1 cellular context compared by ENCODE assay signal in the genomic region with DNA sequence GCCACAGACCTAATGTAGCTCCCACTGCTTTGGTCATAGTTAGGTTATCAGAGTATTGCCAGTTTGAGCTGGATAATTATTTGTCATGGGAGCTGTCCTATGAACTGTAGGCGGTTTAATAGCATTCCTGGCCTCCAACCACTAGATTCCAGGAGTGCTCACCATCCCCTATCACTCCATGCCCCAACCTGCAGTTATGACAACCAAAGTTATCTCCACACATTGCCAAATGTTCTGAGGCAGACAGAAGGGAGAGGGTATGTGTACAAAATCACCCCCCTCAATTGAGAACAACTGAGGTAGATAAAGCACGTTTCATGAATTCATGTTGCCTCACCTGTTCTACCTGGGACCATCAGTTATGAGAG.
TF ChIP-seq lines count a peak whose summit lies in the region.

No MANE protein-coding gene starts in this region.

TF ChIP-seq in H1, 55 proteins besides CTCF, POLR2A, EP300 and RAD21:
- TF ChIP-seq EGR1 (IDR thresholded peaks at IDR 0.05; ENCODE audit: borderline replicate concordance, low read depth, low read length): no peak
- TF ChIP-seq, protein P1, sequence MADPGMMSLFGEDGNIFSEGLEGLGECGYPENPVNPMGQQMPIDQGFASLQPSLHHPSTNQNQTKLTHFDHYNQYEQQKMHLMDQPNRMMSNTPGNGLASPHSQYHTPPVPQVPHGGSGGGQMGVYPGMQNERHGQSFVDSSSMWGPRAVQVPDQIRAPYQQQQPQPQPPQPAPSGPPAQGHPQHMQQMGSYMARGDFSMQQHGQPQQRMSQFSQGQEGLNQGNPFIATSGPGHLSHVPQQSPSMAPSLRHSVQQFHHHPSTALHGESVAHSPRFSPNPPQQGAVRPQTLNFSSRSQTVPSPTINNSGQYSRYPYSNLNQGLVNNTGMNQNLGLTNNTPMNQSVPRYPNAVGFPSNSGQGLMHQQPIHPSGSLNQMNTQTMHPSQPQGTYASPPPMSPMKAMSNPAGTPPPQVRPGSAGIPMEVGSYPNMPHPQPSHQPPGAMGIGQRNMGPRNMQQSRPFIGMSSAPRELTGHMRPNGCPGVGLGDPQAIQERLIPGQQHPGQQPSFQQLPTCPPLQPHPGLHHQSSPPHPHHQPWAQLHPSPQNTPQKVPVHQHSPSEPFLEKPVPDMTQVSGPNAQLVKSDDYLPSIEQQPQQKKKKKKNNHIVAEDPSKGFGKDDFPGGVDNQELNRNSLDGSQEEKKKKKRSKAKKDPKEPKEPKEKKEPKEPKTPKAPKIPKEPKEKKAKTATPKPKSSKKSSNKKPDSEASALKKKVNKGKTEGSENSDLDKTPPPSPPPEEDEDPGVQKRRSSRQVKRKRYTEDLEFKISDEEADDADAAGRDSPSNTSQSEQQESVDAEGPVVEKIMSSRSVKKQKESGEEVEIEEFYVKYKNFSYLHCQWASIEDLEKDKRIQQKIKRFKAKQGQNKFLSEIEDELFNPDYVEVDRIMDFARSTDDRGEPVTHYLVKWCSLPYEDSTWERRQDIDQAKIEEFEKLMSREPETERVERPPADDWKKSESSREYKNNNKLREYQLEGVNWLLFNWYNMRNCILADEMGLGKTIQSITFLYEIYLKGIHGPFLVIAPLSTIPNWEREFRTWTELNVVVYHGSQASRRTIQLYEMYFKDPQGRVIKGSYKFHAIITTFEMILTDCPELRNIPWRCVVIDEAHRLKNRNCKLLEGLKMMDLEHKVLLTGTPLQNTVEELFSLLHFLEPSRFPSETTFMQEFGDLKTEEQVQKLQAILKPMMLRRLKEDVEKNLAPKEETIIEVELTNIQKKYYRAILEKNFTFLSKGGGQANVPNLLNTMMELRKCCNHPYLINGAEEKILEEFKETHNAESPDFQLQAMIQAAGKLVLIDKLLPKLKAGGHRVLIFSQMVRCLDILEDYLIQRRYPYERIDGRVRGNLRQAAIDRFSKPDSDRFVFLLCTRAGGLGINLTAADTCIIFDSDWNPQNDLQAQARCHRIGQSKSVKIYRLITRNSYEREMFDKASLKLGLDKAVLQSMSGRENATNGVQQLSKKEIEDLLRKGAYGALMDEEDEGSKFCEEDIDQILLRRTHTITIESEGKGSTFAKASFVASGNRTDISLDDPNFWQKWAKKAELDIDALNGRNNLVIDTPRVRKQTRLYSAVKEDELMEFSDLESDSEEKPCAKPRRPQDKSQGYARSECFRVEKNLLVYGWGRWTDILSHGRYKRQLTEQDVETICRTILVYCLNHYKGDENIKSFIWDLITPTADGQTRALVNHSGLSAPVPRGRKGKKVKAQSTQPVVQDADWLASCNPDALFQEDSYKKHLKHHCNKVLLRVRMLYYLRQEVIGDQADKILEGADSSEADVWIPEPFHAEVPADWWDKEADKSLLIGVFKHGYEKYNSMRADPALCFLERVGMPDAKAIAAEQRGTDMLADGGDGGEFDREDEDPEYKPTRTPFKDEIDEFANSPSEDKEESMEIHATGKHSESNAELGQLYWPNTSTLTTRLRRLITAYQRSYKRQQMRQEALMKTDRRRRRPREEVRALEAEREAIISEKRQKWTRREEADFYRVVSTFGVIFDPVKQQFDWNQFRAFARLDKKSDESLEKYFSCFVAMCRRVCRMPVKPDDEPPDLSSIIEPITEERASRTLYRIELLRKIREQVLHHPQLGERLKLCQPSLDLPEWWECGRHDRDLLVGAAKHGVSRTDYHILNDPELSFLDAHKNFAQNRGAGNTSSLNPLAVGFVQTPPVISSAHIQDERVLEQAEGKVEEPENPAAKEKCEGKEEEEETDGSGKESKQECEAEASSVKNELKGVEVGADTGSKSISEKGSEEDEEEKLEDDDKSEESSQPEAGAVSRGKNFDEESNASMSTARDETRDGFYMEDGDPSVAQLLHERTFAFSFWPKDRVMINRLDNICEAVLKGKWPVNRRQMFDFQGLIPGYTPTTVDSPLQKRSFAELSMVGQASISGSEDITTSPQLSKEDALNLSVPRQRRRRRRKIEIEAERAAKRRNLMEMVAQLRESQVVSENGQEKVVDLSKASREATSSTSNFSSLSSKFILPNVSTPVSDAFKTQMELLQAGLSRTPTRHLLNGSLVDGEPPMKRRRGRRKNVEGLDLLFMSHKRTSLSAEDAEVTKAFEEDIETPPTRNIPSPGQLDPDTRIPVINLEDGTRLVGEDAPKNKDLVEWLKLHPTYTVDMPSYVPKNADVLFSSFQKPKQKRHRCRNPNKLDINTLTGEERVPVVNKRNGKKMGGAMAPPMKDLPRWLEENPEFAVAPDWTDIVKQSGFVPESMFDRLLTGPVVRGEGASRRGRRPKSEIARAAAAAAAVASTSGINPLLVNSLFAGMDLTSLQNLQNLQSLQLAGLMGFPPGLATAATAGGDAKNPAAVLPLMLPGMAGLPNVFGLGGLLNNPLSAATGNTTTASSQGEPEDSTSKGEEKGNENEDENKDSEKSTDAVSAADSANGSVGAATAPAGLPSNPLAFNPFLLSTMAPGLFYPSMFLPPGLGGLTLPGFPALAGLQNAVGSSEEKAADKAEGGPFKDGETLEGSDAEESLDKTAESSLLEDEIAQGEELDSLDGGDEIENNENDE (IDR thresholded peaks at IDR 0.05; ENCODE audit: insufficient replicate concordance, low read length): no peak
- TF ChIP-seq BRCA1 (IDR thresholded peaks at IDR 0.05; ENCODE audit: low read depth, low read length): no peak
- no peak for TF ChIP-seq CTBP2 (IDR thresholded peaks at IDR 0.05; ENCODE audit: borderline replicate concordance, insufficient read depth, insufficient read length, low read length)
- TF ChIP-seq JUND (IDR thresholded peaks at IDR 0.05; ENCODE audit: low read length): no peak
- TF ChIP-seq CHD2 (IDR thresholded peaks at IDR 0.05; ENCODE audit: low read length): no peak
